ENCODE assay signal across 12 cellular contexts in genomic region chr2:42957109-42958035, GRCh38.
A peak's percentile ranks its signal among the peaks of the same experiment; 100 is the strongest.
DNase-seq lines count a peak whose midpoint lies in the region; ATAC-seq, FAIRE-seq and TF ChIP-seq lines count a peak whose summit lies in the region.
"Had no signal": no experiment of that assay in that cellular context is flagged by ENCODE, and none has a peak within 500 bp of the region (broad histone marks: within the 10 kb centered on the region; RNA-seq: fewer than 3 reads in every experiment).

No MANE protein-coding gene starts in this region.

- H3K27ac Mint-ChIP-seq in activated naive CD4-positive, alpha-beta T cell treated with anti-CD3 and anti-CD28 coated beads for 36 hours: no peak overlapping the region
- H3K27ac Mint-ChIP-seq: mesothelial cell of epicardium had no signal

- CTCF ChIA-PET in K562 (lab: Yijun Ruan, JAX; ENCODE audit: low intra/inter-chr PET ratio): no interaction called here
- CTCF ChIA-PET in activated naive CD4-positive, alpha-beta T cell treated with anti-CD3 and anti-CD28 coated beads for 36 hours (lab: Charles Lee): no interaction called here

- no peaks in the 10 kb centered on the region for H3K36me3 Mint-ChIP-seq in activated naive CD4-positive, alpha-beta T cell treated with anti-CD3 and anti-CD28 coated beads for 36 hours (ENCODE audit: low read depth)
- H3K36me3 Mint-ChIP-seq: mesothelial cell of epicardium had no signal

- H3K36me3 ChIP-seq in HUES64 (ENCODE audit: insufficient read depth, low read length) (no peaks in the 10 kb centered on the region), K562 (ENCODE audit: control insufficient read depth, insufficient read depth, low read length) (no peaks in the 10 kb centered on the region), mesenchymal stem cell (ENCODE audit: control insufficient read depth in 1 of 2, insufficient read depth in 2 of 2, low read depth in 1 of 2, low read length in 2 of 2) (no peaks in the 10 kb centered on the region)
- H3K36me3 ChIP-seq: stomach had no signal

- TF ChIP-seq POLR2A in K562 (conservative IDR thresholded peaks at IDR 0.05): no peak

- peaks cover 4% of the 10 kb centered on the region for H3K27me3 Mint-ChIP-seq in activated naive CD4-positive, alpha-beta T cell treated with anti-CD3 and anti-CD28 coated beads for 36 hours (ENCODE audit: low read depth)

- POLR2A ChIA-PET in K562 (lab: Yijun Ruan, JAX): interaction anchor here (0.9 to 1.3 kb wide), 2 partner anchors 11 to 84 kb away, joined by 3 to 4 read pairs; no protein-coding TSS in a partner anchor

- peak overlapping the region; percentile 49; the same call in 1 of the 2 replicates for H3K27ac ChIP-seq in HUES64 (ENCODE audit: low read depth, low read length)
- no peak overlapping the region for H3K27ac ChIP-seq in K562 (ENCODE audit: extremely low read depth, low read depth, low read length)
- H3K27ac ChIP-seq in mesenchymal stem cell (ENCODE audit: low read length, poor library complexity, severe bottlenecking): no peak overlapping the region

- H2BK120ac ChIP-seq in mesenchymal stem cell (ENCODE audit: low read depth, low read length): no peak overlapping the region

- BruUV-seq in K562 (replicated peaks; lab: Mats Ljungman, UMichigan): no TSS peak

- H4K20me1 ChIP-seq in K562 (replicated peaks; ENCODE audit: control insufficient read depth, insufficient read depth, low read length): no peaks in the 10 kb centered on the region

- H3K9me1 ChIP-seq in K562 (ENCODE audit: control insufficient read depth, insufficient read depth, low read length): no peaks in the 10 kb centered on the region

- H3K18ac ChIP-seq in mesenchymal stem cell (ENCODE audit: low read depth in 1 of 2, low read length in 2 of 2): peak overlapping the region; percentile 6 to 19

- H3K4me3 Mint-ChIP-seq in activated naive CD4-positive, alpha-beta T cell treated with anti-CD3 and anti-CD28 coated beads for 36 hours: no peak overlapping the region
- H3K4me3 Mint-ChIP-seq: mesothelial cell of epicardium had no signal

- peaks cover 7% of the 10 kb centered on the region for H3K4me1 Mint-ChIP-seq in activated naive CD4-positive, alpha-beta T cell treated with anti-CD3 and anti-CD28 coated beads for 36 hours (ENCODE audit: low read depth)

- H2BK12ac ChIP-seq in mesenchymal stem cell (ENCODE audit: low read length in 2 of 2): peak overlapping the region; percentile 23 to 71

- H3K4me3 ChIP-seq in HUES64 (ENCODE audit: low read length): no peak overlapping the region
- H3K4me3 ChIP-seq in K562: no peak overlapping the region
- no peak overlapping the region for H3K4me3 ChIP-seq in mesenchymal stem cell (ENCODE audit: insufficient read depth in 1 of 2, low read depth in 1 of 2, low read length in 2 of 2)
- H3K4me3 ChIP-seq: stomach had no signal

- FAIRE-seq in K562 (lab: Jason Lieb, UNC): no peak
- FAIRE-seq: frontal cortex, GM12891 had no signal

- peak overlapping the region; percentile 1 for H2AK5ac ChIP-seq in mesenchymal stem cell (ENCODE audit: low read length, severe bottlenecking)

- no peaks in the 10 kb centered on the region for H3K79me1 ChIP-seq in mesenchymal stem cell (replicated peaks; ENCODE audit: low read length, poor library complexity, severe bottlenecking)

- in situ Hi-C loops in K562 (cut with MboI): no loop called here

- no peak for TF ChIP-seq CTCF in K562 (IDR thresholded peaks at IDR 0.05 in 2 of 3, conservative IDR thresholded peaks at IDR 0.05 in 1 of 3; ENCODE audit: insufficient read depth in 2 of 3, low read depth in 1 of 3, low read length in 3 of 3)

- no peak overlapping the region for H3K9ac ChIP-seq in HUES64 (ENCODE audit: low read depth, low read length)
- H3K9ac ChIP-seq in K562 (ENCODE audit: insufficient read depth in 1 of 2, low read depth in 2 of 2, low read length in 2 of 2): peak overlapping the region in 1 of 2 experiments; percentile 59; a peak in 1 of 4 replicates
- H3K9ac ChIP-seq in mesenchymal stem cell (ENCODE audit: low read length): no peak overlapping the region

- intact Hi-C loops in K562 (cut with micrococcal nuclease): no loop called here
- intact Hi-C loops in activated naive CD4-positive, alpha-beta T cell treated with anti-CD3 and anti-CD28 coated beads for 36 hours (cut with micrococcal nuclease): no loop called here

- no peak overlapping the region for H4K8ac ChIP-seq in mesenchymal stem cell (ENCODE audit: low read length)

- H2AFZ ChIP-seq in K562 (ENCODE audit: low read depth, low read length) (no peak overlapping the region), mesenchymal stem cell (ENCODE audit: low read depth, low read length) (no peak overlapping the region)

- peak overlapping the region in 1 of 2 experiments; percentile 73 for H3K4ac ChIP-seq in mesenchymal stem cell (ENCODE audit: low read depth in 1 of 2, low read length in 2 of 2)

- no peaks in the 10 kb centered on the region for H3K79me2 ChIP-seq in K562 (ENCODE audit: control insufficient read depth, insufficient read depth, low read length)

- H3K9me3 Mint-ChIP-seq in activated naive CD4-positive, alpha-beta T cell treated with anti-CD3 and anti-CD28 coated beads for 36 hours: no peaks in the 10 kb centered on the region
- H3K9me3 Mint-ChIP-seq: mesothelial cell of epicardium had no signal

- TF ChIP-seq RAD21 in K562 (CRISPR knock-in tag; conservative IDR thresholded peaks at IDR 0.05 in 1 of 2, IDR thresholded peaks at IDR 0.05 in 1 of 2): no peak

- no peaks in the 10 kb centered on the region for H3K9me3 ChIP-seq in HUES64 (ENCODE audit: insufficient read depth, low read depth, low read length)
- no peaks in the 10 kb centered on the region for H3K9me3 ChIP-seq in K562 (replicated peaks; ENCODE audit: control insufficient read depth, insufficient read depth, low read depth, low read length)
- no peaks in the 10 kb centered on the region for H3K9me3 ChIP-seq in mesenchymal stem cell (ENCODE audit: control insufficient read depth, low read length)
- H3K9me3 ChIP-seq: stomach had no signal

- H2BK5ac ChIP-seq in mesenchymal stem cell (ENCODE audit: low read depth, low read length, poor library complexity, severe bottlenecking): no peak overlapping the region

- DNase-seq in Daoy (ENCODE audit: low read depth) (peak; percentile 34), K562 (ENCODE audit: extremely low read depth in 1 of 4, low spot score in 3 of 4) (no peak), mesenchymal stem cell (no peak), NCI-H526 (lab: John Stamatoyannopoulos, UW) (no peak)
- DNase-seq in activated naive CD4-positive, alpha-beta T cell treated with anti-CD3 and anti-CD28 coated beads for 36 hours: no peak
- DNase-seq in stimulated activated CD4-positive, alpha-beta T cell treated with anti-CD3 and anti-CD28 coated beads, Interleukin-4, amount 100 ng/mL, for 4 hours: no peak
- DNase-seq: stomach had no signal

- no peak for TF ChIP-seq EP300 in K562 (IDR thresholded peaks at IDR 0.05; ENCODE audit: low read length)

- no peak overlapping the region for H3K23ac ChIP-seq in mesenchymal stem cell (ENCODE audit: low read length in 2 of 2)

- peak overlapping the region; percentile 59 for H4K91ac ChIP-seq in mesenchymal stem cell (ENCODE audit: low read length)

- H3K14ac ChIP-seq in mesenchymal stem cell (ENCODE audit: low read length in 2 of 2): no peak overlapping the region

- peak overlapping the region; percentile 87 for H2BK15ac ChIP-seq in mesenchymal stem cell (ENCODE audit: low read depth, poor library complexity, severe bottlenecking)

- H3K4me1 ChIP-seq in HUES64 (ENCODE audit: insufficient read depth, low read length): peaks cover 8% of the 10 kb centered on the region; the same call in 1 of the 2 replicates
- H3K4me1 ChIP-seq in K562 (replicated peaks in 1 of 2; ENCODE audit: control insufficient read depth in 2 of 2, insufficient read depth in 2 of 2, low read length in 2 of 2): peaks cover 0 to 16% of the 10 kb centered on the region in 2 experiments; a peak in 2 of 5 replicates
- peaks cover 13% of the 10 kb centered on the region for H3K4me1 ChIP-seq in mesenchymal stem cell (ENCODE audit: control insufficient read depth, insufficient read depth, low read depth, low read length)

- H3K27me3 ChIP-seq in HUES64 (ENCODE audit: insufficient read depth, low read length) (no peaks in the 10 kb centered on the region), K562 (ENCODE audit: control insufficient read depth in 2 of 2, insufficient read depth in 2 of 2, low read length in 2 of 2) (no peaks in the 10 kb centered on the region), mesenchymal stem cell (ENCODE audit: control insufficient read depth in 1 of 2, insufficient read depth in 1 of 2, low read length in 2 of 2) (no peaks in the 10 kb centered on the region)
- H3K27me3 ChIP-seq: stomach had no signal

- H3K4me2 ChIP-seq in K562 (ENCODE audit: insufficient read depth, low read length): no peak overlapping the region
- H3K4me2 ChIP-seq in mesenchymal stem cell (ENCODE audit: low read length, poor library complexity, severe bottlenecking): no peak overlapping the region

- no peak for ATAC-seq in K562
- ATAC-seq in GM18519 (IDR thresholded peaks at IDR 0.05; ENCODE audit: low FRiP score, unreplicated experiment): no peak

- 47% methylated on average over 11 of the region's 11 CpGs for WGBS in HUES64
- 78% methylated on average over 10 of the region's 11 CpGs for WGBS in K562 (ENCODE audit: insufficient coverage, low coverage, missing lambda C conversion rate)
- WGBS in mesenchymal stem cell: 75% methylated on average over 9 of the region's 11 CpGs

TF ChIP-seq in K562, 482 proteins besides CTCF, POLR2A, EP300 and RAD21:
- TF ChIP-seq ADNP (tag; IDR thresholded peaks at IDR 0.05) (no peak), RCOR1 (IDR thresholded peaks at IDR 0.05; ENCODE audit: borderline replicate concordance in 1 of 2, low read depth in 2 of 2, low read length in 2 of 2) (0 out of 4 replicates have a peak, but pooled peaks of 1 of the 2 experiments have one; percentile 20), CEBPB (tag; IDR thresholded peaks at IDR 0.05) (peak; percentile 30; the same call in 1 of the 2 replicates), NR2C1 (IDR thresholded peaks at IDR 0.05) (no peak), NR2C1 (tag; IDR thresholded peaks at IDR 0.05) (0 out of 2 replicates have a peak, but pooled peaks have one; percentile 14)
